ENCODE assay signal across 15 cellular contexts in the genomic region with DNA sequence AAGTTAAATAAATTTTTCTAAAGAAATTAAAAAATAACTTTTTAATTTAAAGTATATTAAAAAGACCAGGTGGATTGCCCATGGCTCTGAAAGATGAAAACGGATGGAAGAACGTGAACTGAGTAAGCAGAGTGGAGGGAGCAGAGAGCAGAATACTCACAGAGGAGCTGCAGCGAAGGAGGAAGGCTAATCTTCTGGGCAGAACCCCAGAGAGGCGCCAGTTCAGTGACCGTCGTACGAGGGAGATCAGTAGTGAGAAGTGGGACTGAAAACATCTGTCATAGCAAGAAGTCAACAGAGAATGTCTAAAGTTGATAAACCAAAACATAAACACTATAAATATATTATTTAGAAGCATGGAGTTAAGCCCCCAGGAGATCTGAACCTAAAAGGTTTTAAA. TPM values are rescaled to one million over a fixed set of nuclear protein-coding genes. Genes with fewer than 3 reads are reported as not detected.
A peak's percentile ranks its signal among the peaks of the same experiment; 100 is the strongest.
DNase-seq lines count a peak whose midpoint lies in the region; ATAC-seq, FAIRE-seq and TF ChIP-seq lines count a peak whose summit lies in the region.
"Had no signal": no experiment of that assay in that cellular context is flagged by ENCODE, and none has a peak within 500 bp of the region (broad histone marks: within the 10 kb centered on the region; RNA-seq: fewer than 3 reads in every experiment).

No MANE protein-coding gene starts in this region.

- H3K4me1 Mint-ChIP-seq in astrocyte (ENCODE audit: low read depth, unreplicated experiment) = peaks cover 28% of the 10 kb centered on the region

- H3K4me2 ChIP-seq in GM23248 (ENCODE audit: unreplicated experiment) (no peak overlapping the region), astrocyte (ENCODE audit: low read length) (no peak overlapping the region)

- H3K79me2 ChIP-seq in GM23248 (ENCODE audit: insufficient read depth) (peaks cover 95% of the 10 kb centered on the region), astrocyte (ENCODE audit: insufficient read depth, low read length) (peaks cover 97% of the 10 kb centered on the region)

- no peak overlapping the region for H3K27ac Mint-ChIP-seq in astrocyte (ENCODE audit: unreplicated experiment)
- H3K27ac Mint-ChIP-seq: activated CD4-positive, alpha-beta T cell treated with anti-CD3 and anti-CD28 coated beads, Interleukin-2, amount 10 ng/mL, durations not matched to agents 7 days and 5 days; dendritic cell treated with granulocyte-macrophage colony-stimulating factor and Interleukin-4, amounts not matched to agents 40 ng/mL and 50 ng/mL, for 4 days; stimulated activated naive CD8-positive, alpha-beta T cell treated with anti-CD3 and anti-CD28 coated beads, Interleukin-15, amount 100 ng/mL, for 72 hours had no signal

- TF ChIP-seq POLR2A in spleen (IDR thresholded peaks at IDR 0.05) = no peak

- no peaks in the 10 kb centered on the region for H3K9me3 Mint-ChIP-seq in astrocyte (ENCODE audit: unreplicated experiment)
- H3K9me3 Mint-ChIP-seq: dendritic cell treated with granulocyte-macrophage colony-stimulating factor and Interleukin-4, amounts not matched to agents 40 ng/mL and 50 ng/mL, for 4 days; stimulated activated naive CD8-positive, alpha-beta T cell treated with anti-CD3 and anti-CD28 coated beads, Interleukin-15, amount 100 ng/mL, for 72 hours had no signal

- intact Hi-C loops in pancreas (cut with DNase I) = no loop called here
- intact Hi-C loops in spleen (cut with DNase I; ENCODE audit: low total_unique reads) = no loop called here

- H3K9me3 ChIP-seq in GM23248 (ENCODE audit: low read depth) (no peaks in the 10 kb centered on the region), astrocyte (ENCODE audit: insufficient read depth, low read depth, low read length) (no peaks in the 10 kb centered on the region), pancreas (no peaks in the 10 kb centered on the region), spleen (peaks cover 0 to 2% (median 0%) of the 10 kb centered on the region in 8 donors)

- H3F3A ChIP-seq in GM23248 (ENCODE audit: insufficient read depth) = peaks cover 37% of the 10 kb centered on the region

- peaks cover 6% of the 10 kb centered on the region for H3K36me3 Mint-ChIP-seq in astrocyte (ENCODE audit: low read depth, unreplicated experiment)

- H3K4me1 ChIP-seq in GM23248 (ENCODE audit: insufficient read depth) = peaks cover 39% of the 10 kb centered on the region
- peaks cover 30% of the 10 kb centered on the region for H3K4me1 ChIP-seq in astrocyte (ENCODE audit: insufficient read depth, low read length)
- H3K4me1 ChIP-seq in pancreas = peaks cover 4 to 24% (median 14%) of the 10 kb centered on the region in 3 donors
- H3K4me1 ChIP-seq in spleen = peaks cover 0 to 63% (median 44%) of the 10 kb centered on the region in 6 donors

- H3K27me3 Mint-ChIP-seq in astrocyte (ENCODE audit: low read depth, unreplicated experiment) = no peaks in the 10 kb centered on the region
- H3K27me3 Mint-ChIP-seq: activated CD4-positive, alpha-beta T cell treated with anti-CD3 and anti-CD28 coated beads, Interleukin-2, amount 10 ng/mL, durations not matched to agents 7 days and 5 days; dendritic cell treated with granulocyte-macrophage colony-stimulating factor and Interleukin-4, amounts not matched to agents 40 ng/mL and 50 ng/mL, for 4 days; stimulated activated naive CD8-positive, alpha-beta T cell treated with anti-CD3 and anti-CD28 coated beads, Interleukin-15, amount 100 ng/mL, for 72 hours had no signal

- H3K27ac ChIP-seq in GM23248 (peak overlapping the region; percentile 8; the same call in 1 of the 2 replicates), astrocyte (ENCODE audit: low read depth, low read length) (peak overlapping the region; percentile 38), pancreas (no peak overlapping the region), spleen (no peak overlapping the region)

- DNase-seq in GM10266 (ENCODE audit: extremely low spot score) = peak; percentile 43
- DNase-seq in GM23248 = no peak
- no peak for DNase-seq in astrocyte (ENCODE audit: low read depth)
- no peak for DNase-seq in pancreas
- no peak for DNase-seq in spleen
- no peak for DNase-seq in amniotic stem cell (lab: John Stamatoyannopoulos, UW)
- DNase-seq in putamen (ENCODE audit: low spot score) = no peak
- DNase-seq in cerebellum (ENCODE audit: low spot score) = no peak
- DNase-seq: activated CD4-positive, alpha-beta T cell treated with anti-CD3 and anti-CD28 coated beads, Interleukin-2, amount 10 ng/mL, durations not matched to agents 7 days and 5 days; amygdala; NCI-H1092 treated with DMSO at 0.1 percent for 48 hours; right cardiac atrium; stimulated activated naive CD8-positive, alpha-beta T cell treated with anti-CD3 and anti-CD28 coated beads, Interleukin-15, amount 100 ng/mL, for 72 hours; T-helper 1 cell had no signal

- WGBS in GM23248 (ENCODE audit: low coverage in 1 of 2, low lambda C conversion rate in 2 of 2, missing lambda C conversion rate in 2 of 2), 2 experiments = 78 to 79% methylated on average over 7 of the region's 7 CpGs
- 26 to 37% methylated on average over 7 of the region's 7 CpGs for whole genome bisulfite sequencing in pancreas, 2 donors
- 53 to 74% (median 64%) methylated on average over 7 of the region's 7 CpGs for WGBS in spleen, 5 donors

- no peak overlapping the region for H3K9ac ChIP-seq in GM23248
- no peak overlapping the region for H3K9ac ChIP-seq in astrocyte (ENCODE audit: low read length)

- H3K4me3 Mint-ChIP-seq in astrocyte (ENCODE audit: unreplicated experiment) = no peak overlapping the region
- H3K4me3 Mint-ChIP-seq: activated CD4-positive, alpha-beta T cell treated with anti-CD3 and anti-CD28 coated beads, Interleukin-2, amount 10 ng/mL, durations not matched to agents 7 days and 5 days; dendritic cell treated with granulocyte-macrophage colony-stimulating factor and Interleukin-4, amounts not matched to agents 40 ng/mL and 50 ng/mL, for 4 days; stimulated activated naive CD8-positive, alpha-beta T cell treated with anti-CD3 and anti-CD28 coated beads, Interleukin-15, amount 100 ng/mL, for 72 hours had no signal

- no peak overlapping the region for H2AFZ ChIP-seq in GM23248
- H2AFZ ChIP-seq in astrocyte (ENCODE audit: low read depth, low read length) = no peak overlapping the region

- H3K36me3 ChIP-seq in GM23248 (ENCODE audit: low read depth) = no peaks in the 10 kb centered on the region
- peaks cover 4% of the 10 kb centered on the region for H3K36me3 ChIP-seq in astrocyte (ENCODE audit: insufficient read depth, low read length)
- H3K36me3 ChIP-seq in pancreas = no peaks in the 10 kb centered on the region
- peaks cover 0 to 2% (median 0%) of the 10 kb centered on the region in 6 donors for H3K36me3 ChIP-seq in spleen

- H3K4me3 ChIP-seq in GM23248 = no peak overlapping the region
- H3K4me3 ChIP-seq in astrocyte (ENCODE audit: insufficient read depth, low read depth, low read length) = no peak overlapping the region
- no peak overlapping the region for H3K4me3 ChIP-seq in pancreas
- H3K4me3 ChIP-seq in spleen = no peak overlapping the region

- ATAC-seq in pancreas = peak in 3 of 4 donors; percentile 56 to 72 (median 63)
- ATAC-seq: stimulated activated naive CD8-positive, alpha-beta T cell treated with anti-CD3 and anti-CD28 coated beads, Interleukin-15, amount 100 ng/mL, for 72 hours had no signal

- H4K20me1 ChIP-seq in GM23248 (ENCODE audit: insufficient read depth) = no peaks in the 10 kb centered on the region
- peaks cover 66% of the 10 kb centered on the region for H4K20me1 ChIP-seq in astrocyte (ENCODE audit: insufficient read depth, low read length)

- TF ChIP-seq CTCF in GM10266 (IDR thresholded peaks at IDR 0.05; ENCODE audit: control insufficient read depth, insufficient read depth, low read depth, missing control alignments) (no peak), astrocyte (IDR thresholded peaks at IDR 0.05; ENCODE audit: insufficient read depth, low read depth, low read length) (no peak), pancreas (IDR thresholded peaks at IDR 0.05) (no peak), spleen (IDR thresholded peaks at IDR 0.05 in 8 of 11, conservative IDR thresholded peaks at IDR 0.05 in 3 of 11) (no peak)

- FAIRE-seq in astrocyte (lab: Jason Lieb, UNC) = no peak
- no peak for FAIRE-seq in pancreas (lab: Jason Lieb, UNC)

- H3K9me2 ChIP-seq in GM23248 (ENCODE audit: insufficient read depth) = no peaks in the 10 kb centered on the region

- in situ Hi-C loops in GM23248 (cut with MboI) = no loop called here

- H3K27me3 ChIP-seq in GM23248 (replicated peaks; ENCODE audit: insufficient read depth) = no peaks in the 10 kb centered on the region
- no peaks in the 10 kb centered on the region for H3K27me3 ChIP-seq in astrocyte (ENCODE audit: insufficient read depth, low read length)
- H3K27me3 ChIP-seq in pancreas = no peaks in the 10 kb centered on the region
- H3K27me3 ChIP-seq in spleen (replicated peaks in 1 of 7) = no peaks in the 10 kb centered on the region

RNA-seq across cellular contexts. Expression of gene UBE2G1, which starts 34.9 kb away (rescaled TPM):
- total RNA-seq in GM23248 (2014; rRNA removed; shearing (Covaris generic)) = 37.8 and 39.2 TPM in 2 replicates
- polyA plus RNA-seq in GM23248 (2016; fragmentation: Nextera tagmentation; extraction: Ambion mirVana) (49.4 and 55.8 TPM in 2 replicates), pancreas (1 to 10 TPM; 4.3 to 8.1 TPM), spleen (10 to 100 TPM; 10.7 to 15.2 (median 15.2) TPM)
- total RNA-seq in astrocyte (123 and 129 TPM in 2 replicates), pancreas (10 to 100 TPM; 19.7 to 29.3 (median 23.7) TPM), spleen (10 to 100 TPM; 43.8 to 59.7 (median 56.1) TPM), cerebellum (52.4 TPM)

Comparison
In these comparisons a context has a peak if more than half of its experiments do, and no peak if none do; other contexts are left out.
1. H3K27ac ChIP-seq: peak in GM23248 (single experiment) and astrocyte (single experiment); none in pancreas (0 of 4) and spleen (0 of 8).